8 cellular contexts compared by ENCODE assay signal in the genomic region with DNA sequence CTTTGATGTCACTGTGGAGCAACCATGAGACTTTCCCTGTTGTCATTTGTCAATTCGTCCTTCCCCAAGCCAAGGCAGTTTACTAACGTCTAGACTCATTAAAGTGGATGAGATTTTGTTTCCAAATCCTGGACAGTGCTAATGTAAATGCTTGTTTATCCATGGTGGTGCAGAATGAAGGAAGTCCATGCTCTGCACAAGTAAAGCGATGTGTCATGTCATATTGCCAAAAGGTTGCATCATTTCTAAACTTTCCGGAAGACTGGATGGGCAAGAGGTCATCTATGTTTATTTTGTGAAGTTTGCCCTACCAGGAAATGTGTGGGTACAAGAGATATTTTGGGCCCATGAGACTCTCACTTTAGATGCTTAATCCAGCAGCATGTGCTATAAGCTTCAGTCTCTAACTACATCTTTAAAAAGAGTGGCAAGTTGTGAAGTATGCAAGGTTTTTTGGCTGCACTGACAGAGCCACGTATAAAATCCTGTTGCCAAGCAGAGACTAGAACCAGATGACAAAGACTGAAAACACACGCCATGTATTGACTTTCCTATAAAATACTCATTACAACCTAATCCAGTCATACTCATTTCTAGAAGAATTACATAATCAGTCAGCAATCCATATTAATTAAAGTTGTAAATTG.
DNase-seq lines count a peak whose midpoint lies in the region; ATAC-seq, FAIRE-seq and TF ChIP-seq lines count a peak whose summit lies in the region.

No MANE protein-coding gene starts in this region.

- TF ChIP-seq EP300 in GM12878 (IDR thresholded peaks at IDR 0.05; ENCODE audit: borderline replicate concordance in 1 of 2, control insufficient read depth in 1 of 2, low read depth in 2 of 2, low read length in 2 of 2): no peak

- no peak for TF ChIP-seq CTCF in AG10803 (conservative IDR thresholded peaks at IDR 0.05; ENCODE audit: low read length)
- TF ChIP-seq CTCF in GM12878 (IDR thresholded peaks at IDR 0.05 in 2 of 3, conservative IDR thresholded peaks at IDR 0.05 in 1 of 3; ENCODE audit: control insufficient read depth in 2 of 3, extremely low read depth in 1 of 3, insufficient read depth in 1 of 3, low read depth in 3 of 3, low read length in 3 of 3): no peak
- no peak for TF ChIP-seq CTCF in right lobe of liver (IDR thresholded peaks at IDR 0.05)
- TF ChIP-seq CTCF in prostate gland (IDR thresholded peaks at IDR 0.05): no peak

- no TSS peak for BruUV-seq in GM12878 (replicated peaks; lab: Mats Ljungman, UMichigan)

- CTCF ChIA-PET in GM12878 (lab: Yijun Ruan, JAX): no interaction called here

- TF ChIP-seq RAD21 in GM12878 (IDR thresholded peaks at IDR 0.05; ENCODE audit: insufficient read depth, low read depth, low read length): no peak

- no peak for FAIRE-seq in GM12878 (lab: Jason Lieb, UNC)

- RAD21 ChIA-PET in GM12878 (lab: Charles Lee; ENCODE audit: unreplicated experiment): no interaction called here

- peak overlapping the region; percentile 30; the same call in 1 of the 2 replicates for H2AFZ ChIP-seq in GM12878 (ENCODE audit: control insufficient read depth, low read depth, low read length)

- DNase-seq in AG10803 (ENCODE audit: low read depth) (peak; percentile 95), KBM-7 (peak; percentile 87), GM12878 (ENCODE audit: low read depth, low spot score) (no peak), right lobe of liver (peak in 1 of 3 donors; percentile 61), NCI-H345 treated with DMSO at 0.1 percent for 48 hours (lab: John Stamatoyannopoulos, UW; ENCODE audit: unreplicated experiment) (no peak), prostate gland (ENCODE audit: low spot score) (no peak), posterior cingulate gyrus (no peak)

- no peaks in the 10 kb centered on the region for H3K79me2 ChIP-seq in GM12878 (ENCODE audit: control insufficient read depth, insufficient read depth, low read length)

- H3K27me3 ChIP-seq in GM12878 (replicated peaks in 1 of 2; ENCODE audit: control insufficient read depth in 2 of 2, insufficient read depth in 2 of 2, low read length in 1 of 2) (no peaks in the 10 kb centered on the region), right lobe of liver (no peaks in the 10 kb centered on the region), prostate gland (replicated peaks; ENCODE audit: insufficient read depth) (no peaks in the 10 kb centered on the region)

- no peak overlapping the region for H3K4me2 ChIP-seq in GM12878 (ENCODE audit: control insufficient read depth, insufficient read depth)

- H3K36me3 ChIP-seq in GM12878 (ENCODE audit: control insufficient read depth in 2 of 2, insufficient read depth in 2 of 2, low read length in 1 of 2): no peaks in the 10 kb centered on the region
- no peaks in the 10 kb centered on the region for H3K36me3 ChIP-seq in right lobe of liver
- H3K36me3 ChIP-seq in prostate gland: no peaks in the 10 kb centered on the region

- TF ChIP-seq POLR2A in GM12878 (IDR thresholded peaks at IDR 0.05; ENCODE audit: low read depth, low read length) (no peak), right lobe of liver (IDR thresholded peaks at IDR 0.05) (peak; percentile 26), prostate gland (IDR thresholded peaks at IDR 0.05) (no peak)

- POLR2A ChIA-PET in GM12878 (lab: Charles Lee): no interaction called here

- SMC1A ChIA-PET in GM12878 (lab: Charles Lee; ENCODE audit: uncharacterized antibody, unreplicated experiment): no interaction called here

- no peaks in the 10 kb centered on the region for H4K20me1 ChIP-seq in GM12878 (ENCODE audit: control insufficient read depth, insufficient read depth)

- no peaks in the 10 kb centered on the region; the same call in 2 of the 3 replicates for H3K9me3 ChIP-seq in GM12878 (replicated peaks; ENCODE audit: control insufficient read depth, insufficient read depth, low read length)
- no peaks in the 10 kb centered on the region for H3K9me3 ChIP-seq in right lobe of liver
- no peaks in the 10 kb centered on the region for H3K9me3 ChIP-seq in prostate gland

- no peak overlapping the region for H3K9ac ChIP-seq in GM12878 (ENCODE audit: control insufficient read depth, insufficient read depth, low read length)

- in situ Hi-C loops in KBM-7 (cut with MboI; ENCODE audit: low pct_unique_long_range_greater_than_20kb, low sequenced_read_pairs): no loop called here
- in situ Hi-C loops in GM12878 (cut with MboI): no loop called here

- intact Hi-C loops in GM12878 (cut with micrococcal nuclease; ENCODE audit: unreplicated experiment): no loop called here
- intact Hi-C loops in right lobe of liver (cut with DNase I): no loop called here
- intact Hi-C loops in prostate gland (cut with DNase I): no loop called here
- intact Hi-C loops in posterior cingulate gyrus (cut with DNase I): no loop called here

- ATAC-seq in GM12878 (peak; percentile 26; the same call in 2 of the 3 replicates), right lobe of liver (peak; percentile 74 to 88 (median 82)), GM18909 (IDR thresholded peaks at IDR 0.05; ENCODE audit: poor library complexity, unreplicated experiment) (no peak)

- H3K4me1 ChIP-seq in GM12878 (ENCODE audit: control insufficient read depth, insufficient read depth, low read length) (no peaks in the 10 kb centered on the region), right lobe of liver (peaks cover 0 to 56% (median 17%) of the 10 kb centered on the region in 4 donors), prostate gland (replicated peaks) (no peaks in the 10 kb centered on the region)

- H3K4me3 ChIP-seq in AG10803 (ENCODE audit: low read length): no peak overlapping the region
- H3K4me3 ChIP-seq in GM12878: no peak overlapping the region
- H3K4me3 ChIP-seq in right lobe of liver: no peak overlapping the region
- H3K4me3 ChIP-seq in prostate gland: no peak overlapping the region

- H3K27ac ChIP-seq in GM12878 (ENCODE audit: control insufficient read depth, insufficient read depth) (no peak overlapping the region), right lobe of liver (peak overlapping the region; percentile 69 to 83 (median 79)), prostate gland (no peak overlapping the region)

- 17% methylated on average over 6 of the region's 6 CpGs for WGBS in GM12878 (ENCODE audit: insufficient coverage, insufficient replicate concordance, low lambda C conversion rate, missing lambda C conversion rate)
- 8% methylated on average over 6 of the region's 6 CpGs for WGBS in right lobe of liver (ENCODE audit: insufficient coverage, low coverage, low lambda C conversion rate, missing lambda C conversion rate)
- 31% methylated on average over 6 of the region's 6 CpGs for WGBS in prostate gland

TF ChIP-seq in GM12878, 131 proteins besides CTCF, POLR2A, EP300 and RAD21 (continues in another document):
- TF ChIP-seq JUNB (IDR thresholded peaks at IDR 0.05): peak; percentile 45
- no peak for TF ChIP-seq HCFC1 (IDR thresholded peaks at IDR 0.05; ENCODE audit: low read length)
- no peak for TF ChIP-seq TARDBP (IDR thresholded peaks at IDR 0.05; ENCODE audit: borderline replicate concordance)
- TF ChIP-seq, protein P1, sequence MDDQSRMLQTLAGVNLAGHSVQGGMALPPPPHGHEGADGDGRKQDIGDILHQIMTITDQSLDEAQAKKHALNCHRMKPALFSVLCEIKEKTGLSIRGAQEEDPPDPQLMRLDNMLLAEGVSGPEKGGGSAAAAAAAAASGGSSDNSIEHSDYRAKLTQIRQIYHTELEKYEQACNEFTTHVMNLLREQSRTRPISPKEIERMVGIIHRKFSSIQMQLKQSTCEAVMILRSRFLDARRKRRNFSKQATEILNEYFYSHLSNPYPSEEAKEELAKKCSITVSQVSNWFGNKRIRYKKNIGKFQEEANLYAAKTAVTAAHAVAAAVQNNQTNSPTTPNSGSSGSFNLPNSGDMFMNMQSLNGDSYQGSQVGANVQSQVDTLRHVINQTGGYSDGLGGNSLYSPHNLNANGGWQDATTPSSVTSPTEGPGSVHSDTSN (IDR thresholded peaks at IDR 0.05; ENCODE audit: insufficient replicate concordance, low read depth, low read length): no peak
- TF ChIP-seq SMAD5 (IDR thresholded peaks at IDR 0.05; ENCODE audit: low read depth): no peak
- TF ChIP-seq, protein P2, sequence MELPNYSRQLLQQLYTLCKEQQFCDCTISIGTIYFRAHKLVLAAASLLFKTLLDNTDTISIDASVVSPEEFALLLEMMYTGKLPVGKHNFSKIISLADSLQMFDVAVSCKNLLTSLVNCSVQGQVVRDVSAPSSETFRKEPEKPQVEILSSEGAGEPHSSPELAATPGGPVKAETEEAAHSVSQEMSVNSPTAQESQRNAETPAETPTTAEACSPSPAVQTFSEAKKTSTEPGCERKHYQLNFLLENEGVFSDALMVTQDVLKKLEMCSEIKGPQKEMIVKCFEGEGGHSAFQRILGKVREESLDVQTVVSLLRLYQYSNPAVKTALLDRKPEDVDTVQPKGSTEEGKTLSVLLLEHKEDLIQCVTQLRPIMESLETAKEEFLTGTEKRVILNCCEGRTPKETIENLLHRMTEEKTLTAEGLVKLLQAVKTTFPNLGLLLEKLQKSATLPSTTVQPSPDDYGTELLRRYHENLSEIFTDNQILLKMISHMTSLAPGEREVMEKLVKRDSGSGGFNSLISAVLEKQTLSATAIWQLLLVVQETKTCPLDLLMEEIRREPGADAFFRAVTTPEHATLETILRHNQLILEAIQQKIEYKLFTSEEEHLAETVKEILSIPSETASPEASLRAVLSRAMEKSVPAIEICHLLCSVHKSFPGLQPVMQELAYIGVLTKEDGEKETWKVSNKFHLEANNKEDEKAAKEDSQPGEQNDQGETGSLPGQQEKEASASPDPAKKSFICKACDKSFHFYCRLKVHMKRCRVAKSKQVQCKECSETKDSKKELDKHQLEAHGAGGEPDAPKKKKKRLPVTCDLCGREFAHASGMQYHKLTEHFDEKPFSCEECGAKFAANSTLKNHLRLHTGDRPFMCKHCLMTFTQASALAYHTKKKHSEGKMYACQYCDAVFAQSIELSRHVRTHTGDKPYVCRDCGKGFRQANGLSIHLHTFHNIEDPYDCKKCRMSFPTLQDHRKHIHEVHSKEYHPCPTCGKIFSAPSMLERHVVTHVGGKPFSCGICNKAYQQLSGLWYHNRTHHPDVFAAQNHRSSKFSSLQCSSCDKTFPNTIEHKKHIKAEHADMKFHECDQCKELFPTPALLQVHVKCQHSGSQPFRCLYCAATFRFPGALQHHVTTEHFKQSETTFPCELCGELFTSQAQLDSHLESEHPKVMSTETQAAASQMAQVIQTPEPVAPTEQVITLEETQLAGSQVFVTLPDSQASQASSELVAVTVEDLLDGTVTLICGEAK (IDR thresholded peaks at IDR 0.05; ENCODE audit: borderline replicate concordance): no peak
- no peak for TF ChIP-seq SMARCA5 (IDR thresholded peaks at IDR 0.05)
- TF ChIP-seq NR2F1 (conservative IDR thresholded peaks at IDR 0.05): no peak
- no peak for TF ChIP-seq CEBPB (IDR thresholded peaks at IDR 0.05; ENCODE audit: borderline replicate concordance in 1 of 2, low read depth in 2 of 2, low read length in 2 of 2)
- no peak for TF ChIP-seq SPI1 (IDR thresholded peaks at IDR 0.05; ENCODE audit: borderline replicate concordance, insufficient read depth, low read depth, low read length)
- no peak for TF ChIP-seq KDM1A (IDR thresholded peaks at IDR 0.05; ENCODE audit: borderline replicate concordance)
- 0 out of 2 replicates have a peak, but pooled peaks have one; percentile 9 for TF ChIP-seq ZBED1 (IDR thresholded peaks at IDR 0.05; ENCODE audit: borderline replicate concordance)
- TF ChIP-seq TCF12 (IDR thresholded peaks at IDR 0.05; ENCODE audit: low read depth, low read length): no peak

Comparison
In these comparisons a context has a peak if more than half of its experiments do, and no peak if none do; other contexts are left out.
1. DNase-seq: peak in AG10803 (single experiment) and KBM-7 (single experiment); none in GM12878 (single experiment), NCI-H345 treated with DMSO at 0.1 percent for 48 hours (single experiment), prostate gland (single experiment) and posterior cingulate gyrus (0 of 10).
2. H3K27ac ChIP-seq: peak in right lobe of liver (3 of 3); none in GM12878 (single experiment) and prostate gland (0 of 2).